In the genomic region with DNA sequence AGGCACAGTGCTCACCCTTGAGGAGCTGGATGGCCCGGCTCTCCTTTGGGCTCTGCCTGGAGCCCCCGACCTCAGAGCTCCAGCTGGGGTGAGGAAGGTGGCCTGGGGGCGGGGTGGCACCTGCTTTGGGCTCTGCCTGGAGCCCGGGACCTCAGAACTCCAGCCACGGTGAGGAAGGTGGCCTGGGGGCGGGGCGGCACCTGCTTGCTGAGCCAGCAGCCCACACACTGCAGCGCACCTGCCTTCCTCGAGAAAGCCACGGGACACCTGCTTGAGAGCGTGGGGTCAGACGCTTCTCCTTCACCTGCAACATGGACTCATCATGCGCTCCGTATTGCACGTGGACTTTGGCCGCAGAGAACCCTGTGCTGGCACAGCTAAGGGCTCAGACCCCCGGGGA, we compare ENCODE assay signal across 16 cellular contexts. TPM values are rescaled to one million over a fixed set of nuclear protein-coding genes. Genes with fewer than 3 reads are reported as not detected.
DNase-seq lines count a peak whose midpoint lies in the region; ATAC-seq and TF ChIP-seq lines count a peak whose summit lies in the region.
"Had no signal": no experiment of that assay in that cellular context is flagged by ENCODE, and none has a peak within 500 bp of the region (broad histone marks: within the 10 kb centered on the region; RNA-seq: fewer than 3 reads in every experiment).

No MANE protein-coding gene starts in this region.

- no peak for TF ChIP-seq CTCF in natural killer cell (IDR thresholded peaks at IDR 0.05)
- TF ChIP-seq CTCF in spleen (IDR thresholded peaks at IDR 0.05 in 8 of 11, conservative IDR thresholded peaks at IDR 0.05 in 3 of 11), result no peak
- no peak for TF ChIP-seq CTCF in A673 (conservative IDR thresholded peaks at IDR 0.05; ENCODE audit: low read depth, low read length)

- H3K9me3 Mint-ChIP-seq in natural killer cell treated with Interleukin-12 subunit alpha and Interleukin-12 subunit beta and Interleukin-15 and Interleukin-18, amount 100 ng/mL, for 72 hours, result no peaks in the 10 kb centered on the region
- peaks cover 2 to 3% of the 10 kb centered on the region in 2 donors for H3K9me3 Mint-ChIP-seq in natural killer cell

- no peaks in the 10 kb centered on the region for H3K4me1 Mint-ChIP-seq in natural killer cell treated with Interleukin-12 subunit alpha and Interleukin-12 subunit beta and Interleukin-15 and Interleukin-18, amount 100 ng/mL, for 72 hours (ENCODE audit: low read depth in 2 of 2)
- H3K4me1 Mint-ChIP-seq in natural killer cell, result no peaks in the 10 kb centered on the region
- H3K4me1 Mint-ChIP-seq: CD4-positive, CD25-positive, alpha-beta regulatory T cell; CD8-positive, alpha-beta memory T cell had no signal

- H3K27me3 Mint-ChIP-seq in natural killer cell treated with Interleukin-12 subunit alpha and Interleukin-12 subunit beta and Interleukin-15 and Interleukin-18, amount 100 ng/mL, for 72 hours, result no peaks in the 10 kb centered on the region
- no peaks in the 10 kb centered on the region for H3K27me3 Mint-ChIP-seq in natural killer cell (ENCODE audit: low read depth in 2 of 2)
- H3K27me3 Mint-ChIP-seq: CD4-positive, CD25-positive, alpha-beta regulatory T cell; CD8-positive, alpha-beta memory T cell had no signal

- intact Hi-C loops in natural killer cell (cut with micrococcal nuclease), result no loop called here
- intact Hi-C loops in spleen (cut with DNase I; ENCODE audit: low total_unique reads), result no loop called here
- intact Hi-C loops in A673 (cut with micrococcal nuclease; ENCODE audit: unreplicated experiment), result no loop called here

- no peak overlapping the region for H3K27ac Mint-ChIP-seq in natural killer cell treated with Interleukin-12 subunit alpha and Interleukin-12 subunit beta and Interleukin-15 and Interleukin-18, amount 100 ng/mL, for 72 hours
- H3K27ac Mint-ChIP-seq in natural killer cell, result no peak overlapping the region
- H3K27ac Mint-ChIP-seq: CD4-positive, CD25-positive, alpha-beta regulatory T cell; CD8-positive, alpha-beta memory T cell had no signal

- DNase-seq in natural killer cell treated with Interleukin-12 subunit alpha and Interleukin-12 subunit beta and Interleukin-15 and Interleukin-18, amount 100 ng/mL, for 72 hours (ENCODE audit: low spot score), result no peak
- DNase-seq in natural killer cell, result no peak
- peak; percentile 40 for DNase-seq in islet precursor cell
- DNase-seq in spleen, result peak; percentile 70
- DNase-seq in A673 (ENCODE audit: low spot score), result no peak
- DNase-seq in SKM-1 (lab: John Stamatoyannopoulos, UW; ENCODE audit: unreplicated experiment), result no peak
- DNase-seq: 8988T; BE2C; C1 segment of cervical spinal cord; CD4-positive, CD25-positive, alpha-beta regulatory T cell; CD8-positive, alpha-beta memory T cell; COR-L47; DMS 273 treated with DMSO at 0.1 percent for 48 hours; DMS53 had no signal

- no TSS peak for BruUV-seq in A673 (replicated peaks; lab: Mats Ljungman, UMichigan)

- no peaks in the 10 kb centered on the region for H3K36me3 Mint-ChIP-seq in natural killer cell treated with Interleukin-12 subunit alpha and Interleukin-12 subunit beta and Interleukin-15 and Interleukin-18, amount 100 ng/mL, for 72 hours
- no peaks in the 10 kb centered on the region for H3K36me3 Mint-ChIP-seq in natural killer cell
- H3K36me3 Mint-ChIP-seq: CD4-positive, CD25-positive, alpha-beta regulatory T cell; CD8-positive, alpha-beta memory T cell had no signal

- H3K4me3 Mint-ChIP-seq in natural killer cell treated with Interleukin-12 subunit alpha and Interleukin-12 subunit beta and Interleukin-15 and Interleukin-18, amount 100 ng/mL, for 72 hours, result no peak overlapping the region
- H3K4me3 Mint-ChIP-seq in natural killer cell, result no peak overlapping the region
- H3K4me3 Mint-ChIP-seq: CD4-positive, CD25-positive, alpha-beta regulatory T cell; CD8-positive, alpha-beta memory T cell had no signal

- H3K9me3 ChIP-seq in spleen (peaks cover 0 to 15% (median 0%) of the 10 kb centered on the region in 8 donors), A673 (ENCODE audit: low read depth, low read length, poor library complexity, severe bottlenecking) (peaks cover 43% of the 10 kb centered on the region)
- H3K9me3 ChIP-seq: BE2C, HAP-1 had no signal

- 85 to 93% (median 86%) methylated on average over 10 to 17 of the region's 17 CpGs for WGBS in spleen, 5 donors

- POLR2A ChIA-PET in A673 (lab: Charles Lee; ENCODE audit: low non-redundant PET), result no interaction called here

- TF ChIP-seq POLR2A in spleen (IDR thresholded peaks at IDR 0.05), result no peak

- ATAC-seq in natural killer cell treated with Interleukin-12 subunit alpha and Interleukin-12 subunit beta and Interleukin-15 and Interleukin-18, amount 100 ng/mL, for 72 hours, result peak; percentile 13
- ATAC-seq in natural killer cell (no peak), HG02610 (IDR thresholded peaks at IDR 0.05; ENCODE audit: unreplicated experiment) (no peak)

- no peaks in the 10 kb centered on the region for H3K36me3 ChIP-seq in spleen
- H3K36me3 ChIP-seq in A673 (ENCODE audit: insufficient read depth, low read length, poor library complexity, severe bottlenecking), result no peaks in the 10 kb centered on the region
- H3K36me3 ChIP-seq: BE2C, HAP-1 had no signal

- no peaks in the 10 kb centered on the region for H3K4me1 ChIP-seq in spleen
- H3K4me1 ChIP-seq in A673 (ENCODE audit: insufficient read depth, low read length, poor library complexity, severe bottlenecking), result no peaks in the 10 kb centered on the region
- H3K4me1 ChIP-seq: BE2C, HAP-1 had no signal

- H3K27me3 ChIP-seq in spleen (replicated peaks in 1 of 7), result peaks cover 0 to 8% (median 0%) of the 10 kb centered on the region in 7 donors
- no peaks in the 10 kb centered on the region for H3K27me3 ChIP-seq in A673 (replicated peaks; ENCODE audit: insufficient read depth, low read depth, low read length, poor library complexity)
- H3K27me3 ChIP-seq: BE2C had no signal

- no peak overlapping the region for H3K4me3 ChIP-seq in spleen
- H3K4me3 ChIP-seq in A673 (ENCODE audit: low read depth, low read length, poor library complexity, severe bottlenecking), result no peak overlapping the region
- H3K4me3 ChIP-seq: HAP-1 had no signal

- H3K27ac ChIP-seq in spleen (no peak overlapping the region), A673 (ENCODE audit: low read depth, low read length, poor library complexity, severe bottlenecking) (no peak overlapping the region)

- CTCF ChIA-PET in A673 (lab: Charles Lee), result no interaction called here

RNA-seq across cellular contexts. Expression of gene IRX2, which starts 51.8 kb away (rescaled TPM):
- total RNA-seq in natural killer cell treated with Interleukin-12 subunit alpha and Interleukin-12 subunit beta and Interleukin-15 and Interleukin-18, amount 100 ng/mL, for 72 hours, result not detected
- not detected for total RNA-seq in natural killer cell
- under 1 TPM in 2 of 7 donors, not detected in 5; 0.13 to 0.26 TPM for total RNA-seq in spleen
- under 1 TPM in 1 of 3 donors, not detected in 2; 0.03 TPM for polyA plus RNA-seq in spleen
- total RNA-seq in A673 (2021), result not detected in 2 replicates
- total RNA-seq: CD4-positive, CD25-positive, alpha-beta regulatory T cell; CD8-positive, alpha-beta memory T cell had no signal
- polyA plus RNA-seq: CD4-positive, CD25-positive, alpha-beta regulatory T cell; CD8-positive, alpha-beta memory T cell had no signal

Comparison
In these comparisons a context has a peak if more than half of its experiments do, and no peak if none do; other contexts are left out.
1. ATAC-seq: peak in natural killer cell treated with Interleukin-12 subunit alpha and Interleukin-12 subunit beta and Interleukin-15 and Interleukin-18, amount 100 ng/mL, for 72 hours (2 of 2); none in natural killer cell (0 of 3) and HG02610 (single experiment).
2. DNase-seq: peak in islet precursor cell (single experiment) and spleen (single experiment); none in natural killer cell treated with Interleukin-12 subunit alpha and Interleukin-12 subunit beta and Interleukin-15 and Interleukin-18, amount 100 ng/mL, for 72 hours (single experiment), natural killer cell (single experiment), A673 (single experiment) and SKM-1 (single experiment).